In genomic region chr12:10422152-10422551, GRCh38 we compare ENCODE assay signal across 13 cellular contexts. TPM values are rescaled to one million over a fixed set of nuclear protein-coding genes. Genes with fewer than 3 reads are reported as not detected.
A peak's percentile ranks its signal among the peaks of the same experiment; 100 is the strongest.
DNase-seq lines count a peak whose midpoint lies in the region; ATAC-seq, FAIRE-seq and TF ChIP-seq lines count a peak whose summit lies in the region.
"Not testable (repeated sequence)": the region's sequence is repeated elsewhere in the genome, so short reads cannot be mapped to it uniquely, and the experiment has no call there.
"Had no signal": no experiment of that assay in that cellular context is flagged by ENCODE, and none has a peak within 500 bp of the region (broad histone marks: within the 10 kb centered on the region; RNA-seq: fewer than 3 reads in every experiment).

No MANE protein-coding gene starts in this region.

- H3K27ac ChIP-seq in GM12878 (ENCODE audit: control insufficient read depth, insufficient read depth); endothelial cell of umbilical vein (ENCODE audit: insufficient read depth, low read depth, low read length): not testable (repeated sequence)

- H3K4me1 ChIP-seq in GM12878 (ENCODE audit: control insufficient read depth, insufficient read depth, low read length); endothelial cell of umbilical vein (ENCODE audit: control insufficient read depth, extremely low read depth, insufficient read depth, low read length): not testable (repeated sequence)

- not testable (repeated sequence) for H3K27ac Mint-ChIP-seq in T-helper 2 cell treated with Interferon-gamma antibody and Interleukin-4, amounts not matched to agents 5 μg/mL and 100 μg/mL, for 36 hours; activated T-cell treated with anti-CD3 and anti-CD28 coated beads, Interleukin-2, amount 50 U/mL, for 72 hours; naive thymus-derived CD8-positive, alpha-beta T cell

- not testable (repeated sequence) for H3K36me3 ChIP-seq in GM12878 (ENCODE audit: control insufficient read depth in 2 of 2, insufficient read depth in 2 of 2, low read length in 1 of 2); endothelial cell of umbilical vein (ENCODE audit: control insufficient read depth in 2 of 2, extremely low read depth in 1 of 2, insufficient read depth in 2 of 2, low read length in 2 of 2)

- DNase-seq in GM12892 (ENCODE audit: insufficient read length); HTR-8/SVneo (ENCODE audit: insufficient read length, low spot score); activated T-cell treated with anti-CD3 and anti-CD28 coated beads, Interleukin-2, amount 50 U/mL, for 72 hours; GM12878 (ENCODE audit: low read depth, low spot score); endothelial cell of umbilical vein (ENCODE audit: low read depth, low spot score); naive thymus-derived CD8-positive, alpha-beta T cell; urothelium cell line (ENCODE audit: low spot score): not testable (repeated sequence)
- DNase-seq in T-helper 2 cell treated with Interferon-gamma antibody and Interleukin-4, amounts not matched to agents 5 μg/mL and 100 μg/mL, for 36 hours (ENCODE audit: low spot score): peak; percentile 17

- SMC1A ChIA-PET in GM12878 (lab: Charles Lee; ENCODE audit: uncharacterized antibody, unreplicated experiment): not testable (repeated sequence)

- ATAC-seq in activated T-cell treated with anti-CD3 and anti-CD28 coated beads, Interleukin-2, amount 50 U/mL, for 72 hours (replicated peaks in 1 of 2): peak; percentile 94 to 97
- ATAC-seq in GM12878: peak; percentile 44
- ATAC-seq in naive thymus-derived CD8-positive, alpha-beta T cell: peak; percentile 16 to 45

- CTCF ChIA-PET in GM12878 (lab: Yijun Ruan, JAX); endothelial cell of umbilical vein (lab: Charles Lee): not testable (repeated sequence)

- not testable (repeated sequence) for H3K27me3 ChIP-seq in GM12878 (replicated peaks in 1 of 2; ENCODE audit: control insufficient read depth in 2 of 2, insufficient read depth in 2 of 2, low read length in 1 of 2); endothelial cell of umbilical vein (ENCODE audit: control insufficient read depth in 2 of 2, insufficient read depth in 2 of 2, low read length in 2 of 2)

- not testable (repeated sequence) for TF ChIP-seq RAD21 in GM12878 (IDR thresholded peaks at IDR 0.05; ENCODE audit: insufficient read depth, low read depth, low read length)

- TF ChIP-seq EP300 in GM12878 (IDR thresholded peaks at IDR 0.05; ENCODE audit: borderline replicate concordance in 1 of 2, control insufficient read depth in 1 of 2, low read depth in 2 of 2, low read length in 2 of 2): not testable (repeated sequence)

- FAIRE-seq in GM12892 (lab: Jason Lieb, UNC) (peak; percentile 94), HTR-8/SVneo (lab: Jason Lieb, UNC) (peak; percentile 100), GM12878 (lab: Jason Lieb, UNC) (peak; percentile 94), endothelial cell of umbilical vein (lab: Jason Lieb, UNC) (peak; percentile 49), urothelium cell line (lab: Jason Lieb, UNC) (peak; percentile 100)

- not testable (repeated sequence) for BruUV-seq in GM12878 (replicated peaks; lab: Mats Ljungman, UMichigan); endothelial cell of umbilical vein (replicated peaks; lab: Mats Ljungman, UMichigan)

- in situ Hi-C loops in GM12878 (cut with MboI): not testable (repeated sequence)

- POLR2A ChIA-PET in GM12878 (lab: Charles Lee); endothelial cell of umbilical vein (lab: Charles Lee); naive thymus-derived CD8-positive, alpha-beta T cell (lab: Charles Lee): not testable (repeated sequence)

- not testable (repeated sequence) for H3K27me3 Mint-ChIP-seq in T-helper 2 cell treated with Interferon-gamma antibody and Interleukin-4, amounts not matched to agents 5 μg/mL and 100 μg/mL, for 36 hours (ENCODE audit: low read depth); activated T-cell treated with anti-CD3 and anti-CD28 coated beads, Interleukin-2, amount 50 U/mL, for 72 hours (ENCODE audit: low read depth); naive thymus-derived CD8-positive, alpha-beta T cell

- not testable (repeated sequence) for H3K9ac ChIP-seq in GM12878 (ENCODE audit: control insufficient read depth, insufficient read depth, low read length); endothelial cell of umbilical vein (replicated peaks; ENCODE audit: extremely low read depth, insufficient read depth, low read length)

- H3K79me2 ChIP-seq in GM12878 (ENCODE audit: control insufficient read depth, insufficient read depth, low read length); endothelial cell of umbilical vein (ENCODE audit: control insufficient read depth, insufficient read depth, low read length): not testable (repeated sequence)

- H3K4me1 Mint-ChIP-seq in T-helper 2 cell treated with Interferon-gamma antibody and Interleukin-4, amounts not matched to agents 5 μg/mL and 100 μg/mL, for 36 hours (ENCODE audit: low read depth); activated T-cell treated with anti-CD3 and anti-CD28 coated beads, Interleukin-2, amount 50 U/mL, for 72 hours (ENCODE audit: low read depth); naive thymus-derived CD8-positive, alpha-beta T cell: not testable (repeated sequence)

- not testable (repeated sequence) for H2AFZ ChIP-seq in GM12878 (ENCODE audit: control insufficient read depth, low read depth, low read length); endothelial cell of umbilical vein (ENCODE audit: low read depth, low read length)

- not testable (repeated sequence) for H3K36me3 Mint-ChIP-seq in T-helper 2 cell treated with Interferon-gamma antibody and Interleukin-4, amounts not matched to agents 5 μg/mL and 100 μg/mL, for 36 hours (ENCODE audit: low read depth); activated T-cell treated with anti-CD3 and anti-CD28 coated beads, Interleukin-2, amount 50 U/mL, for 72 hours (ENCODE audit: insufficient read depth in 2 of 2); naive thymus-derived CD8-positive, alpha-beta T cell

- not testable (repeated sequence) for TF ChIP-seq CTCF in GM12878 (IDR thresholded peaks at IDR 0.05 in 2 of 3, conservative IDR thresholded peaks at IDR 0.05 in 1 of 3; ENCODE audit: control insufficient read depth in 2 of 3, extremely low read depth in 1 of 3, insufficient read depth in 1 of 3, low read depth in 3 of 3, low read length in 3 of 3); endothelial cell of umbilical vein (IDR thresholded peaks at IDR 0.05; ENCODE audit: extremely low read depth in 1 of 2, insufficient read depth in 1 of 2, low read depth in 1 of 2, low read length in 2 of 2)

- intact Hi-C loops in GM12878 (cut with micrococcal nuclease; ENCODE audit: unreplicated experiment); endothelial cell of umbilical vein (cut with micrococcal nuclease): not testable (repeated sequence)

- RAD21 ChIA-PET in GM12878 (lab: Charles Lee; ENCODE audit: unreplicated experiment): not testable (repeated sequence)

- not testable (repeated sequence) for H3K9me3 Mint-ChIP-seq in T-helper 2 cell treated with Interferon-gamma antibody and Interleukin-4, amounts not matched to agents 5 μg/mL and 100 μg/mL, for 36 hours; activated T-cell treated with anti-CD3 and anti-CD28 coated beads, Interleukin-2, amount 50 U/mL, for 72 hours; naive thymus-derived CD8-positive, alpha-beta T cell

- H4K20me1 ChIP-seq in GM12878 (ENCODE audit: control insufficient read depth, insufficient read depth); endothelial cell of umbilical vein (replicated peaks; ENCODE audit: control insufficient read depth, extremely low read depth, insufficient read depth, low read length): not testable (repeated sequence)

- H3K4me3 ChIP-seq in GM12878; endothelial cell of umbilical vein (replicated peaks in 1 of 3; ENCODE audit: insufficient read depth in 1 of 3, low read depth in 1 of 3, low read length in 3 of 3): not testable (repeated sequence)

- H3K4me2 ChIP-seq in GM12878 (ENCODE audit: control insufficient read depth, insufficient read depth); endothelial cell of umbilical vein (ENCODE audit: insufficient read depth, low read length): not testable (repeated sequence)

- H3K9me1 ChIP-seq in endothelial cell of umbilical vein (replicated peaks; ENCODE audit: control insufficient read depth, extremely low read depth, insufficient read depth, low read length): not testable (repeated sequence)

- H3K4me3 Mint-ChIP-seq in T-helper 2 cell treated with Interferon-gamma antibody and Interleukin-4, amounts not matched to agents 5 μg/mL and 100 μg/mL, for 36 hours; activated T-cell treated with anti-CD3 and anti-CD28 coated beads, Interleukin-2, amount 50 U/mL, for 72 hours; naive thymus-derived CD8-positive, alpha-beta T cell: not testable (repeated sequence)

- H3K9me3 ChIP-seq in GM12878 (replicated peaks; ENCODE audit: control insufficient read depth, insufficient read depth, low read length); endothelial cell of umbilical vein (replicated peaks; ENCODE audit: control insufficient read depth, insufficient read depth, low read length): not testable (repeated sequence)

- dilution Hi-C loops in endothelial cell of umbilical vein (cut with MboI; ENCODE audit: extremely low pct_ligation_motif_present, low sequenced_read_pairs): not testable (repeated sequence)

- not testable (repeated sequence) for TF ChIP-seq POLR2A in GM12892 (IDR thresholded peaks at IDR 0.05; ENCODE audit: low read depth, low read length); GM12878 (IDR thresholded peaks at IDR 0.05; ENCODE audit: low read depth, low read length); endothelial cell of umbilical vein (IDR thresholded peaks at IDR 0.05; ENCODE audit: low read depth, low read length)

- 11% methylated on average over 2 of the region's 3 CpGs for WGBS in GM12878 (ENCODE audit: insufficient coverage, insufficient replicate concordance, low lambda C conversion rate, missing lambda C conversion rate)

RNA-seq across cellular contexts. Expression of gene KLRC3, which starts 1.8 kb away (rescaled TPM):
- polyA plus RNA-seq in GM12892 (2012; ENCODE audit: missing spikeins): not detected
- 1 to 10 TPM; 2.5 to 2.8 TPM for total RNA-seq in activated T-cell treated with anti-CD3 and anti-CD28 coated beads, Interleukin-2, amount 50 U/mL, for 72 hours
- total RNA-seq in GM12878 (2013; cell fraction: nucleolus; rRNA removed): not detected in 2 replicates
- total RNA-seq in GM12878 (2014; rRNA removed) (0.60 TPM in 1 of 2 replicates, not detected in the other), GM12878 (2014; rRNA removed; fragmentation: Illumina TruSeq; extraction: Trizol) (0.22 TPM in 1 of 2 replicates, not detected in the other), GM12878 (2021) (not detected in 2 replicates), endothelial cell of umbilical vein (not detected in 2 replicates)
- polyA plus RNA-seq in GM12878 (2011; ENCODE audit: low read depth): not detected
- polyA plus RNA-seq in GM12878 (2011; rRNA removed) (not detected in 2 replicates), GM12878 (2014; fragmentation: Illumina TruSeq; extraction: Trizol) (0.09 TPM in 1 of 2 replicates, not detected in the other), GM12878 (2014; fragmentation: Nextera tagmentation; extraction: Ambion mirVana) (under 1 TPM in 1 of 2 experiments, not detected in 1; 0.09 TPM), GM12878 (2014; rRNA removed) (not detected in 2 replicates), GM12878 (2016; fragmentation: Nextera tagmentation; extraction: Ambion mirVana) (not detected), endothelial cell of umbilical vein (not detected in 2 replicates)
- polyA plus RNA-seq in GM12878 (2011; cell fraction: cytosol; rRNA removed): not detected in 2 replicates
- not detected in 2 replicates for polyA plus RNA-seq in GM12878 (2011; cell fraction: nucleus; rRNA removed)
- not detected in 2 replicates for polyA plus RNA-seq in GM12878 (2012)
- not detected in 2 replicates for polyA minus RNA-seq in GM12878 (2011; rRNA and poly(A)+ RNA removed)
- polyA minus RNA-seq in GM12878 (2011; cell fraction: cytosol; rRNA and poly(A)+ RNA removed): not detected in 2 replicates
- not detected in 2 replicates for polyA minus RNA-seq in GM12878 (2011; cell fraction: nucleus; rRNA and poly(A)+ RNA removed)
- polyA plus RNA-seq in endothelial cell of umbilical vein (2011; cell fraction: cytosol; rRNA removed): not detected in 2 replicates
- polyA plus RNA-seq in endothelial cell of umbilical vein (2011; cell fraction: nucleus; rRNA removed): not detected in 2 replicates
- not detected in 2 replicates for polyA plus RNA-seq in endothelial cell of umbilical vein (2012)
- polyA minus RNA-seq in endothelial cell of umbilical vein: not detected in 2 replicates
- polyA minus RNA-seq in endothelial cell of umbilical vein (2011; cell fraction: cytosol; rRNA and poly(A)+ RNA removed): 8.1 TPM
- not detected in 2 replicates for polyA minus RNA-seq in endothelial cell of umbilical vein (2011; cell fraction: nucleus; rRNA and poly(A)+ RNA removed)
- 1 to 10 TPM; 3.2 to 4.6 TPM for total RNA-seq in naive thymus-derived CD8-positive, alpha-beta T cell
- 1 to 10 TPM; 2.2 to 6.4 (median 3.9) TPM for polyA plus RNA-seq in naive thymus-derived CD8-positive, alpha-beta T cell
- total RNA-seq: A673; CD4-positive, alpha-beta memory T cell; H9; IMR-90; PC-9 had no signal
- polyA plus RNA-seq: CD4-positive, alpha-beta memory T cell; IMR-90 had no signal

RNA-seq across cellular contexts. Expression of gene KLRC4, which starts 12.6 kb away (rescaled TPM):
- not detected for polyA plus RNA-seq in GM12892 (2012; ENCODE audit: missing spikeins)
- 1 to 10 TPM; 6.1 to 7.1 TPM for total RNA-seq in activated T-cell treated with anti-CD3 and anti-CD28 coated beads, Interleukin-2, amount 50 U/mL, for 72 hours
- total RNA-seq in GM12878 (2013; cell fraction: nucleolus; rRNA removed): not detected in 2 replicates
- total RNA-seq in GM12878 (2014; rRNA removed) (not detected in 2 replicates), GM12878 (2014; rRNA removed; fragmentation: Illumina TruSeq; extraction: Trizol) (not detected in 2 replicates), GM12878 (2021) (not detected in 2 replicates), endothelial cell of umbilical vein (not detected in 2 replicates)
- not detected for polyA plus RNA-seq in GM12878 (2011; ENCODE audit: low read depth)
- polyA plus RNA-seq in GM12878 (2011; rRNA removed) (not detected in 2 replicates), GM12878 (2014; fragmentation: Illumina TruSeq; extraction: Trizol) (0.07 TPM in 1 of 2 replicates, not detected in the other), GM12878 (2014; fragmentation: Nextera tagmentation; extraction: Ambion mirVana) (under 1 TPM in 1 of 2 experiments, not detected in 1; 0.34 TPM), GM12878 (2014; rRNA removed) (not detected in 2 replicates), GM12878 (2016; fragmentation: Nextera tagmentation; extraction: Ambion mirVana) (not detected), endothelial cell of umbilical vein (not detected in 2 replicates)
- not detected in 2 replicates for polyA plus RNA-seq in GM12878 (2011; cell fraction: cytosol; rRNA removed)
- polyA plus RNA-seq in GM12878 (2011; cell fraction: nucleus; rRNA removed): 0.13 TPM in 1 of 2 replicates, not detected in the other
- not detected in 2 replicates for polyA plus RNA-seq in GM12878 (2012)
- not detected in 2 replicates for polyA minus RNA-seq in GM12878 (2011; rRNA and poly(A)+ RNA removed)
- polyA minus RNA-seq in GM12878 (2011; cell fraction: cytosol; rRNA and poly(A)+ RNA removed): not detected in 2 replicates
- 0.24 TPM in 1 of 2 replicates, not detected in the other for polyA minus RNA-seq in GM12878 (2011; cell fraction: nucleus; rRNA and poly(A)+ RNA removed)
- not detected in 2 replicates for polyA plus RNA-seq in endothelial cell of umbilical vein (2011; cell fraction: cytosol; rRNA removed)
- polyA plus RNA-seq in endothelial cell of umbilical vein (2011; cell fraction: nucleus; rRNA removed): not detected in 2 replicates
- not detected in 2 replicates for polyA plus RNA-seq in endothelial cell of umbilical vein (2012)
- not detected in 2 replicates for polyA minus RNA-seq in endothelial cell of umbilical vein
- not detected for polyA minus RNA-seq in endothelial cell of umbilical vein (2011; cell fraction: cytosol; rRNA and poly(A)+ RNA removed)
- polyA minus RNA-seq in endothelial cell of umbilical vein (2011; cell fraction: nucleus; rRNA and poly(A)+ RNA removed): not detected in 2 replicates
- 10 to 100 TPM; 55.4 to 57.6 TPM for total RNA-seq in naive thymus-derived CD8-positive, alpha-beta T cell
- polyA plus RNA-seq in naive thymus-derived CD8-positive, alpha-beta T cell: 10 to 100 TPM in 2 of 3 donors, 1 to 10 TPM in 1; 1.3 to 31.8 (median 13.6) TPM
- total RNA-seq: A673; CD4-positive, alpha-beta memory T cell; H9; IMR-90; PC-9 had no signal
- polyA plus RNA-seq: CD4-positive, alpha-beta memory T cell; IMR-90 had no signal

RNA-seq across cellular contexts. Expression of gene KLRC2, which starts 13.7 kb away (rescaled TPM):
- polyA plus RNA-seq in GM12892 (2012; ENCODE audit: missing spikeins): not detected
- total RNA-seq in activated T-cell treated with anti-CD3 and anti-CD28 coated beads, Interleukin-2, amount 50 U/mL, for 72 hours: 1 to 10 TPM; 1.4 to 1.9 TPM
- total RNA-seq in GM12878 (2013; cell fraction: nucleolus; rRNA removed): 0.54 and 1.2 TPM in 2 replicates
- total RNA-seq in GM12878 (2014; rRNA removed): not detected in 2 replicates
- total RNA-seq in GM12878 (2014; rRNA removed; fragmentation: Illumina TruSeq; extraction: Trizol): 0.40 TPM in 1 of 2 replicates, not detected in the other
- total RNA-seq in GM12878 (2021): 0.43 TPM in 1 of 2 replicates, not detected in the other
- polyA plus RNA-seq in GM12878 (2011; ENCODE audit: low read depth): not detected
- polyA plus RNA-seq in GM12878 (2011; rRNA removed): 0.19 TPM in 1 of 2 replicates, not detected in the other
- polyA plus RNA-seq in GM12878 (2011; cell fraction: cytosol; rRNA removed): not detected in 2 replicates
- 0.10 and 0.12 TPM in 2 replicates for polyA plus RNA-seq in GM12878 (2011; cell fraction: nucleus; rRNA removed)
- not detected in 2 replicates for polyA plus RNA-seq in GM12878 (2012)
- polyA plus RNA-seq in GM12878 (2014; fragmentation: Illumina TruSeq; extraction: Trizol): 0.15 and 0.51 TPM in 2 replicates
- polyA plus RNA-seq in GM12878 (2014; fragmentation: Nextera tagmentation; extraction: Ambion mirVana): under 1 TPM; 0.16 to 0.20 TPM
- polyA plus RNA-seq in GM12878 (2014; rRNA removed): not detected in 2 replicates
- polyA plus RNA-seq in GM12878 (2016; fragmentation: Nextera tagmentation; extraction: Ambion mirVana): under 1 TPM in 1 of 2 experiments, not detected in 1; 0.35 TPM
- not detected in 2 replicates for polyA minus RNA-seq in GM12878 (2011; rRNA and poly(A)+ RNA removed)
- polyA minus RNA-seq in GM12878 (2011; cell fraction: cytosol; rRNA and poly(A)+ RNA removed): 3.4 and 5.5 TPM in 2 replicates
- polyA minus RNA-seq in GM12878 (2011; cell fraction: nucleus; rRNA and poly(A)+ RNA removed): not detected in 2 replicates
- total RNA-seq in endothelial cell of umbilical vein: not detected in 2 replicates
- not detected in 2 replicates for polyA plus RNA-seq in endothelial cell of umbilical vein
- not detected in 2 replicates for polyA plus RNA-seq in endothelial cell of umbilical vein (2011; cell fraction: cytosol; rRNA removed)
- not detected in 2 replicates for polyA plus RNA-seq in endothelial cell of umbilical vein (2011; cell fraction: nucleus; rRNA removed)
- polyA plus RNA-seq in endothelial cell of umbilical vein (2012): not detected in 2 replicates
- polyA minus RNA-seq in endothelial cell of umbilical vein: not detected in 2 replicates
- polyA minus RNA-seq in endothelial cell of umbilical vein (2011; cell fraction: cytosol; rRNA and poly(A)+ RNA removed): 26.5 TPM
- polyA minus RNA-seq in endothelial cell of umbilical vein (2011; cell fraction: nucleus; rRNA and poly(A)+ RNA removed): 1.9 TPM in 1 of 2 replicates, not detected in the other
- 1 to 10 TPM; 1.9 to 3.6 TPM for total RNA-seq in naive thymus-derived CD8-positive, alpha-beta T cell
- 10 to 100 TPM in 1 of 3 donors, under 1 TPM in 2; 0.62 to 25.0 (median 0.76) TPM for polyA plus RNA-seq in naive thymus-derived CD8-positive, alpha-beta T cell
- total RNA-seq: A673; CD4-positive, alpha-beta memory T cell; H9; IMR-90; PC-9 had no signal
- polyA plus RNA-seq: CD4-positive, alpha-beta memory T cell; IMR-90 had no signal

RNA-seq across cellular contexts. Expression of gene KLRC1, which starts 31.0 kb away (rescaled TPM):
- not detected for polyA plus RNA-seq in GM12892 (2012; ENCODE audit: missing spikeins)
- total RNA-seq in activated T-cell treated with anti-CD3 and anti-CD28 coated beads, Interleukin-2, amount 50 U/mL, for 72 hours: 1 to 10 TPM; 3.1 to 9.0 TPM
- total RNA-seq in GM12878 (2013; cell fraction: nucleolus; rRNA removed): 1.3 TPM in 1 of 2 replicates, not detected in the other
- total RNA-seq in GM12878 (2014; rRNA removed) (0.11 TPM in 2 replicates), GM12878 (2014; rRNA removed; fragmentation: Illumina TruSeq; extraction: Trizol) (0.09 and 0.55 TPM in 2 replicates), GM12878 (2021) (not detected in 2 replicates), endothelial cell of umbilical vein (not detected in 2 replicates)
- polyA plus RNA-seq in GM12878 (2011; ENCODE audit: low read depth): not detected
- polyA plus RNA-seq in GM12878 (2011; rRNA removed) (0.04 and 0.20 TPM in 2 replicates), GM12878 (2014; fragmentation: Illumina TruSeq; extraction: Trizol) (0.17 and 0.56 TPM in 2 replicates), GM12878 (2014; fragmentation: Nextera tagmentation; extraction: Ambion mirVana) (under 1 TPM; 0.15 to 0.60 TPM), GM12878 (2014; rRNA removed) (0.05 and 0.33 TPM in 2 replicates), GM12878 (2016; fragmentation: Nextera tagmentation; extraction: Ambion mirVana) (under 1 TPM; 0.23 to 0.25 TPM), endothelial cell of umbilical vein (not detected in 2 replicates)
- not detected in 2 replicates for polyA plus RNA-seq in GM12878 (2011; cell fraction: cytosol; rRNA removed)
- not detected in 2 replicates for polyA plus RNA-seq in GM12878 (2011; cell fraction: nucleus; rRNA removed)
- polyA plus RNA-seq in GM12878 (2012): 0.13 TPM in 1 of 2 replicates, not detected in the other
- not detected in 2 replicates for polyA minus RNA-seq in GM12878 (2011; rRNA and poly(A)+ RNA removed)
- not detected in 2 replicates for polyA minus RNA-seq in GM12878 (2011; cell fraction: cytosol; rRNA and poly(A)+ RNA removed)
- 0.48 TPM in 1 of 2 replicates, not detected in the other for polyA minus RNA-seq in GM12878 (2011; cell fraction: nucleus; rRNA and poly(A)+ RNA removed)
- not detected in 2 replicates for polyA plus RNA-seq in endothelial cell of umbilical vein (2011; cell fraction: cytosol; rRNA removed)
- not detected in 2 replicates for polyA plus RNA-seq in endothelial cell of umbilical vein (2011; cell fraction: nucleus; rRNA removed)
- polyA plus RNA-seq in endothelial cell of umbilical vein (2012): not detected in 2 replicates
- not detected in 2 replicates for polyA minus RNA-seq in endothelial cell of umbilical vein
- polyA minus RNA-seq in endothelial cell of umbilical vein (2011; cell fraction: cytosol; rRNA and poly(A)+ RNA removed): not detected
- not detected in 2 replicates for polyA minus RNA-seq in endothelial cell of umbilical vein (2011; cell fraction: nucleus; rRNA and poly(A)+ RNA removed)
- total RNA-seq in naive thymus-derived CD8-positive, alpha-beta T cell: 1 to 10 TPM; 4.4 TPM
- polyA plus RNA-seq in naive thymus-derived CD8-positive, alpha-beta T cell: 1 to 10 TPM in 1 of 3 donors, under 1 TPM in 2; 0.32 to 1.1 (median 0.91) TPM
- total RNA-seq: A673; CD4-positive, alpha-beta memory T cell; H9; IMR-90; PC-9 had no signal
- polyA plus RNA-seq: CD4-positive, alpha-beta memory T cell; IMR-90 had no signal

RNA-seq across cellular contexts. Expression of gene KLRK1, which starts 32.3 kb away (rescaled TPM):
- polyA plus RNA-seq in GM12892 (2012; ENCODE audit: missing spikeins): not detected
- total RNA-seq in activated T-cell treated with anti-CD3 and anti-CD28 coated beads, Interleukin-2, amount 50 U/mL, for 72 hours: 10 to 100 TPM; 18.9 to 23.6 TPM
- total RNA-seq in GM12878 (2013; cell fraction: nucleolus; rRNA removed): not detected in 2 replicates
- total RNA-seq in GM12878 (2014; rRNA removed) (0.96 and 1.6 TPM in 2 replicates), GM12878 (2014; rRNA removed; fragmentation: Illumina TruSeq; extraction: Trizol) (1.0 and 2.4 TPM in 2 replicates), GM12878 (2021) (0.64 and 1.2 TPM in 2 replicates), endothelial cell of umbilical vein (not detected in 2 replicates)
- not detected for polyA plus RNA-seq in GM12878 (2011; ENCODE audit: low read depth)
- polyA plus RNA-seq in GM12878 (2011; rRNA removed) (0.24 and 0.31 TPM in 2 replicates), GM12878 (2014; fragmentation: Illumina TruSeq; extraction: Trizol) (1.9 and 2.8 TPM in 2 replicates), GM12878 (2014; fragmentation: Nextera tagmentation; extraction: Ambion mirVana) (1 to 10 TPM in 1 of 2 experiments, under 1 TPM in 1; 0.88 to 1.5 TPM), GM12878 (2014; rRNA removed) (0.61 and 2.0 TPM in 2 replicates), GM12878 (2016; fragmentation: Nextera tagmentation; extraction: Ambion mirVana) (under 1 TPM; 0.27 to 0.28 TPM), endothelial cell of umbilical vein (not detected in 2 replicates)
- polyA plus RNA-seq in GM12878 (2011; cell fraction: cytosol; rRNA removed): 0.04 and 0.15 TPM in 2 replicates
- polyA plus RNA-seq in GM12878 (2011; cell fraction: nucleus; rRNA removed): 0.28 and 0.33 TPM in 2 replicates
- polyA plus RNA-seq in GM12878 (2012): 0.08 and 0.16 TPM in 2 replicates
- polyA minus RNA-seq in GM12878 (2011; rRNA and poly(A)+ RNA removed): 0.26 TPM in 1 of 2 replicates, not detected in the other
- polyA minus RNA-seq in GM12878 (2011; cell fraction: cytosol; rRNA and poly(A)+ RNA removed): 1.8 TPM in 1 of 2 replicates, not detected in the other
- polyA minus RNA-seq in GM12878 (2011; cell fraction: nucleus; rRNA and poly(A)+ RNA removed): not detected in 2 replicates
- polyA plus RNA-seq in endothelial cell of umbilical vein (2011; cell fraction: cytosol; rRNA removed): not detected in 2 replicates
- polyA plus RNA-seq in endothelial cell of umbilical vein (2011; cell fraction: nucleus; rRNA removed): 0.08 TPM in 1 of 2 replicates, not detected in the other
- 0.17 and 0.41 TPM in 2 replicates for polyA plus RNA-seq in endothelial cell of umbilical vein (2012)
- not detected in 2 replicates for polyA minus RNA-seq in endothelial cell of umbilical vein
- 40.6 TPM for polyA minus RNA-seq in endothelial cell of umbilical vein (2011; cell fraction: cytosol; rRNA and poly(A)+ RNA removed)
- not detected in 2 replicates for polyA minus RNA-seq in endothelial cell of umbilical vein (2011; cell fraction: nucleus; rRNA and poly(A)+ RNA removed)
- total RNA-seq in naive thymus-derived CD8-positive, alpha-beta T cell: 100 to 1,000 TPM; 792 to 865 TPM
- 100 to 1,000 TPM; 525 to 619 (median 611) TPM for polyA plus RNA-seq in naive thymus-derived CD8-positive, alpha-beta T cell
- total RNA-seq: A673, H9, IMR-90, PC-9 had no signal
- polyA plus RNA-seq: IMR-90 had no signal

Comparison
In these comparisons a context has a peak if more than half of its experiments do, and no peak if none do; other contexts are left out.
1. ATAC-seq: peak in every context shown above with its lines; median percentile 96 in activated T-cell treated with anti-CD3 and anti-CD28 coated beads, Interleukin-2, amount 50 U/mL, for 72 hours; 44 in GM12878; 30 in naive thymus-derived CD8-positive, alpha-beta T cell.
2. RNA of gene KLRC4, which starts 12.6 kb away (total RNA-seq): 55.4 to 57.6 TPM in naive thymus-derived CD8-positive, alpha-beta T cell; 6.1 to 7.1 TPM in activated T-cell treated with anti-CD3 and anti-CD28 coated beads, Interleukin-2, amount 50 U/mL, for 72 hours, not detected in GM12878 and not detected in endothelial cell of umbilical vein; every median in the first group is over 4 times any median in the second.